In the genomic region with DNA sequence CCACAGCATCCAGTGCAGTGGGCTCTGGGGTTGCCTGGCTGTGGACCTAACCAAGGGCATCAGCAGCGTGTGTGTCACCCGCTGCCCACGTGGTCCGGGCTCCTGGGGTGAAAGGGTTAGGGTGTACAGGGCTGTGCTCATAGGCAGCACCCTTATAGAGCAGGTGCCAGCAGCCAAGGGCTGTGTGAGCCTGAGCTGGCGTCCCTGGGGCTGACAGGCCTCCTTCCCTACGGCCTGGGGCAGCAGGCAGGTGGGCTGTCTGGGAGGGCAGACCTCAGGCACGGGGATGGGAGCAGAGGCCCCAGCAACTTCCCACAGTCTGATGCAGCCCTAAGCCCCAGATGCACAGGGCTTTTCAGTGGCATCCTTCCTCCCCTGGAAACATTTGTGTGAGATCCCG, we compare ENCODE assay signal across 1 cellular context.
TF ChIP-seq lines count a peak whose summit lies in the region.

No MANE protein-coding gene starts in this region.

TF ChIP-seq in HCT116, 20 proteins besides CTCF, POLR2A, EP300 and RAD21:
- TF ChIP-seq CBX3 (IDR thresholded peaks at IDR 0.05; ENCODE audit: low read depth) (no peak), JUND (IDR thresholded peaks at IDR 0.05) (no peak), ZFX (IDR thresholded peaks at IDR 0.05) (no peak), SIN3A (IDR thresholded peaks at IDR 0.05; ENCODE audit: low read depth) (no peak), YY1 (IDR thresholded peaks at IDR 0.05; ENCODE audit: extremely low read depth, insufficient replicate concordance, low read depth, low read length) (no peak), ELF1 (IDR thresholded peaks at IDR 0.05; ENCODE audit: borderline replicate concordance, low read depth) (no peak), POLR2AphosphoS5 (IDR thresholded peaks at IDR 0.05; ENCODE audit: low read depth, low read length) (no peak)
- TF ChIP-seq, protein P1, sequence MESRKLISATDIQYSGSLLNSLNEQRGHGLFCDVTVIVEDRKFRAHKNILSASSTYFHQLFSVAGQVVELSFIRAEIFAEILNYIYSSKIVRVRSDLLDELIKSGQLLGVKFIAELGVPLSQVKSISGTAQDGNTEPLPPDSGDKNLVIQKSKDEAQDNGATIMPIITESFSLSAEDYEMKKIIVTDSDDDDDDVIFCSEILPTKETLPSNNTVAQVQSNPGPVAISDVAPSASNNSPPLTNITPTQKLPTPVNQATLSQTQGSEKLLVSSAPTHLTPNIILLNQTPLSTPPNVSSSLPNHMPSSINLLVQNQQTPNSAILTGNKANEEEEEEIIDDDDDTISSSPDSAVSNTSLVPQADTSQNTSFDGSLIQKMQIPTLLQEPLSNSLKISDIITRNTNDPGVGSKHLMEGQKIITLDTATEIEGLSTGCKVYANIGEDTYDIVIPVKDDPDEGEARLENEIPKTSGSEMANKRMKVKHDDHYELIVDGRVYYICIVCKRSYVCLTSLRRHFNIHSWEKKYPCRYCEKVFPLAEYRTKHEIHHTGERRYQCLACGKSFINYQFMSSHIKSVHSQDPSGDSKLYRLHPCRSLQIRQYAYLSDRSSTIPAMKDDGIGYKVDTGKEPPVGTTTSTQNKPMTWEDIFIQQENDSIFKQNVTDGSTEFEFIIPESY (IDR thresholded peaks at IDR 0.05; ENCODE audit: extremely low read depth, insufficient replicate concordance, low read length), result no peak
